ENCODE assay signal across 12 cellular contexts in genomic region chr21:42531771-42532170, GRCh38. TPM values are rescaled to one million over a fixed set of nuclear protein-coding genes. Genes with fewer than 3 reads are reported as not detected.
"Had no signal": no experiment of that assay in that cellular context is flagged by ENCODE, and none has a peak within 500 bp of the region (broad histone marks: within the 10 kb centered on the region; RNA-seq: fewer than 3 reads in every experiment).

No MANE protein-coding gene starts in this region.

- H3K27ac ChIP-seq: ovary had no signal

- DNase-seq: activated gamma-delta T cell; activated naive CD8-positive, alpha-beta T cell treated with anti-CD3 and anti-CD28 coated beads for 36 hours; activated T-cell treated with anti-CD3 and anti-CD28 coated beads, Interleukin-2, amount 50 U/mL, for 24 hours; esophagus squamous epithelium; foreskin fibroblast; immature natural killer cell; left cardiac atrium; ovary; small intestine; T-helper 17 cell; trophoblast cell had no signal

- H3K4me3 Mint-ChIP-seq: activated naive CD8-positive, alpha-beta T cell treated with anti-CD3 and anti-CD28 coated beads for 36 hours; activated T-cell treated with anti-CD3 and anti-CD28 coated beads, Interleukin-2, amount 50 U/mL, for 24 hours; T-helper 17 cell had no signal

- H3K27me3 ChIP-seq: esophagus squamous epithelium, ovary had no signal

- H3K9me3 Mint-ChIP-seq: activated naive CD8-positive, alpha-beta T cell treated with anti-CD3 and anti-CD28 coated beads for 36 hours; activated T-cell treated with anti-CD3 and anti-CD28 coated beads, Interleukin-2, amount 50 U/mL, for 24 hours; immature natural killer cell had no signal

- H3K4me3 ChIP-seq: esophagus squamous epithelium, ovary had no signal

- H3K27me3 Mint-ChIP-seq: activated naive CD8-positive, alpha-beta T cell treated with anti-CD3 and anti-CD28 coated beads for 36 hours; activated T-cell treated with anti-CD3 and anti-CD28 coated beads, Interleukin-2, amount 50 U/mL, for 24 hours; T-helper 17 cell had no signal

- H3K9me3 ChIP-seq: esophagus squamous epithelium, ovary had no signal

- ATAC-seq: activated CD4-positive, CD25-positive, alpha-beta regulatory T cell treated with anti-CD3 and anti-CD28 coated beads, Interleukin-2, amount 50 U/mL, for 24 hours; left cardiac atrium; T-helper 17 cell had no signal

- H3K27ac Mint-ChIP-seq: activated naive CD8-positive, alpha-beta T cell treated with anti-CD3 and anti-CD28 coated beads for 36 hours; activated T-cell treated with anti-CD3 and anti-CD28 coated beads, Interleukin-2, amount 50 U/mL, for 24 hours; immature natural killer cell; T-helper 17 cell had no signal

- H3K36me3 ChIP-seq: ovary had no signal

RNA-seq across cellular contexts. Expression of gene RSPH1, which starts 35.7 kb away (rescaled TPM):
- total RNA-seq: left cardiac atrium had no signal
